3 cellular contexts compared by ENCODE assay signal in the genomic region with DNA sequence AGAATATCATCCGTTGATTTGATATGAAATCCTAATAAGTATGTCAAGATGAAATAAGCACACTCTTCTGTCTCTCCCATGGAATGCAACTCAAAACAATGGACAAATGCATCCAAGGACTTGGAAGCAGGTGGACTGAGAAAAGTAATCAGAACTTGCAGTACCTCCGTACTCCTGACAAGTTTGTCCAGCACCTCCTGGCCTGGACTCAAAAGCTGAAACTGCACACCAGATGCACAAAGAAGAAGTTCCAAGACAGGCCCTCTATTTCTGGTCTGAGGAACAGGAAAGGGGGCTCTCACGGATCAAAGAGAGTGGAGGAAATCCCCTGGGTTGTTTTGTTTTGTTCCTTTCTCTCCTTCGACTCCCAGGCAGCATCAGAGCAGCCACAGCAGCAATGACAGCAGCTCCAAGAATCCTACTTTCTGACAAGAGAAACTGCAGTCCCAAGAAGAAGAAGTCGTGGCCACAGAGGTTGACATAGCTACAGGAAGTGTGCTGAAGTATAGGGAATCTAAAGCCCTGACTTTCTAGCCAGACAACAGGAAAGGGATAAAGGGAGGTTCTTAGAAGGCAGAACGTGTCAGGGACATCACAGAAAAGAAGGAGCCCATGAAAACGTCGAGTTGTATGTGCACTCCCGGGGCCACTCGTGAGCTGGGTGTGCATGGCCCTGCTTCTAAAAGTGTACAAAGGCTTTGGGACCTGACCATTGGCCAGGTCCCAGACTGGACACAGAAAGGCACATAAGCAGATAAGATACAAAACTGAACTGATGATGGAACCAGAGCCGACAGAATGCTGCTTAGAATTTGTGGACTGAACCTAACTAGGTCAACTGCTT.
TF ChIP-seq lines count a peak whose summit lies in the region.

No MANE protein-coding gene starts in this region.

TF ChIP-seq in SK-N-SH, 30 proteins besides CTCF, POLR2A, EP300 and RAD21 (continued from another document):
- TF ChIP-seq, protein P1, sequence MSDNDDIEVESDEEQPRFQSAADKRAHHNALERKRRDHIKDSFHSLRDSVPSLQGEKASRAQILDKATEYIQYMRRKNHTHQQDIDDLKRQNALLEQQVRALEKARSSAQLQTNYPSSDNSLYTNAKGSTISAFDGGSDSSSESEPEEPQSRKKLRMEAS (IDR thresholded peaks at IDR 0.05; ENCODE audit: low read depth) = no peak
- TF ChIP-seq MEF2A (IDR thresholded peaks at IDR 0.05; ENCODE audit: borderline replicate concordance, low read depth) (no peak), GATA2 (CRISPR knock-in tag; IDR thresholded peaks at IDR 0.05) (no peak), TAF1 (IDR thresholded peaks at IDR 0.05; ENCODE audit: borderline replicate concordance, low read depth, low read length) (no peak), RCOR1 (IDR thresholded peaks at IDR 0.05; ENCODE audit: low read length) (no peak), FOSL2 (IDR thresholded peaks at IDR 0.05; ENCODE audit: borderline replicate concordance, low read depth) (no peak), FOXJ3 (CRISPR knock-in tag; IDR thresholded peaks at IDR 0.05) (no peak)
- TF ChIP-seq, protein P2, sequence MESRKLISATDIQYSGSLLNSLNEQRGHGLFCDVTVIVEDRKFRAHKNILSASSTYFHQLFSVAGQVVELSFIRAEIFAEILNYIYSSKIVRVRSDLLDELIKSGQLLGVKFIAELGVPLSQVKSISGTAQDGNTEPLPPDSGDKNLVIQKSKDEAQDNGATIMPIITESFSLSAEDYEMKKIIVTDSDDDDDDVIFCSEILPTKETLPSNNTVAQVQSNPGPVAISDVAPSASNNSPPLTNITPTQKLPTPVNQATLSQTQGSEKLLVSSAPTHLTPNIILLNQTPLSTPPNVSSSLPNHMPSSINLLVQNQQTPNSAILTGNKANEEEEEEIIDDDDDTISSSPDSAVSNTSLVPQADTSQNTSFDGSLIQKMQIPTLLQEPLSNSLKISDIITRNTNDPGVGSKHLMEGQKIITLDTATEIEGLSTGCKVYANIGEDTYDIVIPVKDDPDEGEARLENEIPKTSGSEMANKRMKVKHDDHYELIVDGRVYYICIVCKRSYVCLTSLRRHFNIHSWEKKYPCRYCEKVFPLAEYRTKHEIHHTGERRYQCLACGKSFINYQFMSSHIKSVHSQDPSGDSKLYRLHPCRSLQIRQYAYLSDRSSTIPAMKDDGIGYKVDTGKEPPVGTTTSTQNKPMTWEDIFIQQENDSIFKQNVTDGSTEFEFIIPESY (IDR thresholded peaks at IDR 0.05; ENCODE audit: borderline replicate concordance, low read depth) = no peak
- TF ChIP-seq, protein P3, sequence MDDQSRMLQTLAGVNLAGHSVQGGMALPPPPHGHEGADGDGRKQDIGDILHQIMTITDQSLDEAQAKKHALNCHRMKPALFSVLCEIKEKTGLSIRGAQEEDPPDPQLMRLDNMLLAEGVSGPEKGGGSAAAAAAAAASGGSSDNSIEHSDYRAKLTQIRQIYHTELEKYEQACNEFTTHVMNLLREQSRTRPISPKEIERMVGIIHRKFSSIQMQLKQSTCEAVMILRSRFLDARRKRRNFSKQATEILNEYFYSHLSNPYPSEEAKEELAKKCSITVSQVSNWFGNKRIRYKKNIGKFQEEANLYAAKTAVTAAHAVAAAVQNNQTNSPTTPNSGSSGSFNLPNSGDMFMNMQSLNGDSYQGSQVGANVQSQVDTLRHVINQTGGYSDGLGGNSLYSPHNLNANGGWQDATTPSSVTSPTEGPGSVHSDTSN (IDR thresholded peaks at IDR 0.05) = no peak

TF ChIP-seq in SK-N-SH treated with all-trans-retinoic acid at 6 μM for 48 hours, 23 proteins besides CTCF, POLR2A, EP300 and RAD21 (continued from another document):
- TF ChIP-seq OSR1 (CRISPR knock-in tag; IDR thresholded peaks at IDR 0.05) (no peak), ZNF8 (CRISPR knock-in tag; IDR thresholded peaks at IDR 0.05) (no peak), ISL1 (CRISPR knock-in tag; IDR thresholded peaks at IDR 0.05) (no peak), ESRRG (CRISPR knock-in tag; IDR thresholded peaks at IDR 0.05) (no peak), TOX (CRISPR knock-in tag; IDR thresholded peaks at IDR 0.05; ENCODE audit: borderline replicate concordance) (no peak), ZNF70 (CRISPR knock-in tag; IDR thresholded peaks at IDR 0.05) (no peak)
- TF ChIP-seq, protein P4, sequence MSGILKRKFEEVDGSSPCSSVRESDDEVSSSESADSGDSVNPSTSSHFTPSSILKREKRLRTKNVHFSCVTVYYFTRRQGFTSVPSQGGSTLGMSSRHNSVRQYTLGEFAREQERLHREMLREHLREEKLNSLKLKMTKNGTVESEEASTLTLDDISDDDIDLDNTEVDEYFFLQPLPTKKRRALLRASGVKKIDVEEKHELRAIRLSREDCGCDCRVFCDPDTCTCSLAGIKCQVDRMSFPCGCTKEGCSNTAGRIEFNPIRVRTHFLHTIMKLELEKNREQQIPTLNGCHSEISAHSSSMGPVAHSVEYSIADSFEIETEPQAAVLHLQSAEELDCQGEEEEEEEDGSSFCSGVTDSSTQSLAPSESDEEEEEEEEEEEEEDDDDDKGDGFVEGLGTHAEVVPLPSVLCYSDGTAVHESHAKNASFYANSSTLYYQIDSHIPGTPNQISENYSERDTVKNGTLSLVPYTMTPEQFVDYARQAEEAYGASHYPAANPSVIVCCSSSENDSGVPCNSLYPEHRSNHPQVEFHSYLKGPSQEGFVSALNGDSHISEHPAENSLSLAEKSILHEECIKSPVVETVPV (CRISPR knock-in tag; IDR thresholded peaks at IDR 0.05) = no peak
- TF ChIP-seq, protein P5, sequence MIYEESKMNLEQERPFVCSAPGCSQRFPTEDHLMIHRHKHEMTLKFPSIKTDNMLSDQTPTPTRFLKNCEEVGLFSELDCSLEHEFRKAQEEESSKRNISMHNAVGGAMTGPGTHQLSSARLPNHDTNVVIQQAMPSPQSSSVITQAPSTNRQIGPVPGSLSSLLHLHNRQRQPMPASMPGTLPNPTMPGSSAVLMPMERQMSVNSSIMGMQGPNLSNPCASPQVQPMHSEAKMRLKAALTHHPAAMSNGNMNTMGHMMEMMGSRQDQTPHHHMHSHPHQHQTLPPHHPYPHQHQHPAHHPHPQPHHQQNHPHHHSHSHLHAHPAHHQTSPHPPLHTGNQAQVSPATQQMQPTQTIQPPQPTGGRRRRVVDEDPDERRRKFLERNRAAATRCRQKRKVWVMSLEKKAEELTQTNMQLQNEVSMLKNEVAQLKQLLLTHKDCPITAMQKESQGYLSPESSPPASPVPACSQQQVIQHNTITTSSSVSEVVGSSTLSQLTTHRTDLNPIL (CRISPR knock-in tag; IDR thresholded peaks at IDR 0.05; ENCODE audit: low read depth) = no peak
- TF ChIP-seq, protein P6, sequence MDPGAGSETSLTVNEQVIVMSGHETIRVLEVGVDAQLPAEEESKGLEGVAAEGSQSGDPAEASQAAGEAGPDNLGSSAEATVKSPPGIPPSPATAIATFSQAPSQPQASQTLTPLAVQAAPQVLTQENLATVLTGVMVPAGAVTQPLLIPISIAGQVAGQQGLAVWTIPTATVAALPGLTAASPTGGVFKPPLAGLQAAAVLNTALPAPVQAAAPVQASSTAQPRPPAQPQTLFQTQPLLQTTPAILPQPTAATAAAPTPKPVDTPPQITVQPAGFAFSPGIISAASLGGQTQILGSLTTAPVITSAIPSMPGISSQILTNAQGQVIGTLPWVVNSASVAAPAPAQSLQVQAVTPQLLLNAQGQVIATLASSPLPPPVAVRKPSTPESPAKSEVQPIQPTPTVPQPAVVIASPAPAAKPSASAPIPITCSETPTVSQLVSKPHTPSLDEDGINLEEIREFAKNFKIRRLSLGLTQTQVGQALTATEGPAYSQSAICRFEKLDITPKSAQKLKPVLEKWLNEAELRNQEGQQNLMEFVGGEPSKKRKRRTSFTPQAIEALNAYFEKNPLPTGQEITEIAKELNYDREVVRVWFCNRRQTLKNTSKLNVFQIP (CRISPR knock-in tag; IDR thresholded peaks at IDR 0.05; ENCODE audit: borderline replicate concordance, low read depth) = no peak
- TF ChIP-seq, protein P7, sequence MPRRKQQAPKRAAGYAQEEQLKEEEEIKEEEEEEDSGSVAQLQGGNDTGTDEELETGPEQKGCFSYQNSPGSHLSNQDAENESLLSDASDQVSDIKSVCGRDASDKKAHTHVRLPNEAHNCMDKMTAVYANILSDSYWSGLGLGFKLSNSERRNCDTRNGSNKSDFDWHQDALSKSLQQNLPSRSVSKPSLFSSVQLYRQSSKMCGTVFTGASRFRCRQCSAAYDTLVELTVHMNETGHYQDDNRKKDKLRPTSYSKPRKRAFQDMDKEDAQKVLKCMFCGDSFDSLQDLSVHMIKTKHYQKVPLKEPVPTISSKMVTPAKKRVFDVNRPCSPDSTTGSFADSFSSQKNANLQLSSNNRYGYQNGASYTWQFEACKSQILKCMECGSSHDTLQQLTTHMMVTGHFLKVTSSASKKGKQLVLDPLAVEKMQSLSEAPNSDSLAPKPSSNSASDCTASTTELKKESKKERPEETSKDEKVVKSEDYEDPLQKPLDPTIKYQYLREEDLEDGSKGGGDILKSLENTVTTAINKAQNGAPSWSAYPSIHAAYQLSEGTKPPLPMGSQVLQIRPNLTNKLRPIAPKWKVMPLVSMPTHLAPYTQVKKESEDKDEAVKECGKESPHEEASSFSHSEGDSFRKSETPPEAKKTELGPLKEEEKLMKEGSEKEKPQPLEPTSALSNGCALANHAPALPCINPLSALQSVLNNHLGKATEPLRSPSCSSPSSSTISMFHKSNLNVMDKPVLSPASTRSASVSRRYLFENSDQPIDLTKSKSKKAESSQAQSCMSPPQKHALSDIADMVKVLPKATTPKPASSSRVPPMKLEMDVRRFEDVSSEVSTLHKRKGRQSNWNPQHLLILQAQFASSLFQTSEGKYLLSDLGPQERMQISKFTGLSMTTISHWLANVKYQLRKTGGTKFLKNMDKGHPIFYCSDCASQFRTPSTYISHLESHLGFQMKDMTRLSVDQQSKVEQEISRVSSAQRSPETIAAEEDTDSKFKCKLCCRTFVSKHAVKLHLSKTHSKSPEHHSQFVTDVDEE (CRISPR knock-in tag; IDR thresholded peaks at IDR 0.05) = no peak

TF ChIP-seq in endothelial cell of umbilical vein, 7 proteins besides CTCF, POLR2A, EP300 and RAD21 (continued from another document):
- TF ChIP-seq, protein P1 (IDR thresholded peaks at IDR 0.05; ENCODE audit: insufficient read depth, insufficient read length) = no peak
